Comparison of ENCODE assay signal across 8 cellular contexts in genomic region chr15:22719980-22720379, GRCh38.
A peak's percentile ranks its signal among the peaks of the same experiment; 100 is the strongest.
DNase-seq lines count a peak whose midpoint lies in the region; ATAC-seq and TF ChIP-seq lines count a peak whose summit lies in the region.
"Not testable (repeated sequence)": the region's sequence is repeated elsewhere in the genome, so short reads cannot be mapped to it uniquely, and the experiment has no call there.

No MANE protein-coding gene starts in this region.

- not testable (repeated sequence) for H3F3A ChIP-seq in GM23248 (ENCODE audit: insufficient read depth)

- ATAC-seq in RWPE2 (ENCODE audit: low read depth); upper lobe of right lung: not testable (repeated sequence)
- peak in 1 of 4 donors; percentile 28 for ATAC-seq in right lobe of liver

- not testable (repeated sequence) for H2AFZ ChIP-seq in GM23248

- H3K79me2 ChIP-seq in GM23248 (ENCODE audit: insufficient read depth) = not testable (repeated sequence)

- not testable (repeated sequence) for TF ChIP-seq POLR2A in right lobe of liver (IDR thresholded peaks at IDR 0.05)

- not testable (repeated sequence) for DNase-seq in BJ (ENCODE audit: low read depth); RWPE2 (ENCODE audit: low spot score); cardiac fibroblast (ENCODE audit: low read depth in 2 of 2); right lobe of liver; upper lobe of right lung
- DNase-seq in GM23248 (peak; percentile 7), MV-4-11 (lab: John Stamatoyannopoulos, UW) (peak; percentile 1), fibroblast of the conjunctiva (ENCODE audit: low read depth) (peak; percentile 0)

- H3K27ac ChIP-seq in GM23248; RWPE2 (ENCODE audit: poor library complexity, severe bottlenecking); right lobe of liver; upper lobe of right lung: not testable (repeated sequence)

- CTCF ChIA-PET in BJ (lab: Yijun Ruan, JAX) = not testable (repeated sequence)

- not testable (repeated sequence) for H3K4me3 ChIP-seq in BJ (ENCODE audit: low read depth, low read length); GM23248; RWPE2 (ENCODE audit: severe bottlenecking); cardiac fibroblast (replicated peaks in 1 of 2; ENCODE audit: low read depth in 2 of 2, low read length in 2 of 2); right lobe of liver; upper lobe of right lung

- 0 out of 2 replicates have a peak, but pooled peaks have one; percentile 5 for TF ChIP-seq CTCF in BJ (IDR thresholded peaks at IDR 0.05; ENCODE audit: insufficient read depth, low read depth, low read length)
- TF ChIP-seq CTCF in RWPE2 (IDR thresholded peaks at IDR 0.05; ENCODE audit: poor library complexity, severe bottlenecking) = peak; percentile 33
- TF ChIP-seq CTCF in cardiac fibroblast (IDR thresholded peaks at IDR 0.05; ENCODE audit: low read depth, low read length) = peak; percentile 8
- TF ChIP-seq CTCF in right lobe of liver (IDR thresholded peaks at IDR 0.05) = peak in 3 of 4 donors; percentile 19 to 32 (median 23)
- peak; percentile 36 for TF ChIP-seq CTCF in upper lobe of right lung (IDR thresholded peaks at IDR 0.05)

- not testable (repeated sequence) for H3K36me3 ChIP-seq in BJ (ENCODE audit: control insufficient read depth, insufficient read depth, low read length); GM23248 (ENCODE audit: low read depth); RWPE2 (ENCODE audit: low read depth); right lobe of liver; upper lobe of right lung

- not testable (repeated sequence) for H3K9me3 ChIP-seq in GM23248 (ENCODE audit: low read depth); RWPE2 (ENCODE audit: severe bottlenecking); right lobe of liver; upper lobe of right lung

- in situ Hi-C loops in GM23248 (cut with MboI) = not testable (repeated sequence)

- not testable (repeated sequence) for H3K4me2 ChIP-seq in GM23248 (ENCODE audit: unreplicated experiment)

- not testable (repeated sequence) for H4K20me1 ChIP-seq in GM23248 (ENCODE audit: insufficient read depth)

- H3K4me1 ChIP-seq in GM23248 (ENCODE audit: insufficient read depth); RWPE2 (ENCODE audit: insufficient read depth, poor library complexity, severe bottlenecking); right lobe of liver; upper lobe of right lung: not testable (repeated sequence)

- not testable (repeated sequence) for H3K27me3 ChIP-seq in BJ (ENCODE audit: control insufficient read depth, insufficient read depth, low read length); right lobe of liver; upper lobe of right lung
- H3K27me3 ChIP-seq in GM23248 (replicated peaks; ENCODE audit: insufficient read depth) (peaks cover 25% of the 10 kb centered on the region), RWPE2 (ENCODE audit: insufficient read depth, poor library complexity, severe bottlenecking) (peaks cover 19% of the 10 kb centered on the region)

- intact Hi-C loops in right lobe of liver (cut with DNase I); upper lobe of right lung (cut with DNase I): not testable (repeated sequence)

- WGBS in GM23248 (ENCODE audit: low coverage in 1 of 2, low lambda C conversion rate in 2 of 2, missing lambda C conversion rate in 2 of 2), 2 experiments = 48 to 51% methylated on average over 1 of the region's 1 CpG
- 67% methylated on average over 1 of the region's 1 CpG for WGBS in right lobe of liver (ENCODE audit: insufficient coverage, low coverage, low lambda C conversion rate, missing lambda C conversion rate)

- not testable (repeated sequence) for H3K9ac ChIP-seq in GM23248

- not testable (repeated sequence) for H3K9me2 ChIP-seq in GM23248 (ENCODE audit: insufficient read depth)

- POLR2A ChIA-PET in BJ (lab: Charles Lee) = not testable (repeated sequence)
